In the genomic region with DNA sequence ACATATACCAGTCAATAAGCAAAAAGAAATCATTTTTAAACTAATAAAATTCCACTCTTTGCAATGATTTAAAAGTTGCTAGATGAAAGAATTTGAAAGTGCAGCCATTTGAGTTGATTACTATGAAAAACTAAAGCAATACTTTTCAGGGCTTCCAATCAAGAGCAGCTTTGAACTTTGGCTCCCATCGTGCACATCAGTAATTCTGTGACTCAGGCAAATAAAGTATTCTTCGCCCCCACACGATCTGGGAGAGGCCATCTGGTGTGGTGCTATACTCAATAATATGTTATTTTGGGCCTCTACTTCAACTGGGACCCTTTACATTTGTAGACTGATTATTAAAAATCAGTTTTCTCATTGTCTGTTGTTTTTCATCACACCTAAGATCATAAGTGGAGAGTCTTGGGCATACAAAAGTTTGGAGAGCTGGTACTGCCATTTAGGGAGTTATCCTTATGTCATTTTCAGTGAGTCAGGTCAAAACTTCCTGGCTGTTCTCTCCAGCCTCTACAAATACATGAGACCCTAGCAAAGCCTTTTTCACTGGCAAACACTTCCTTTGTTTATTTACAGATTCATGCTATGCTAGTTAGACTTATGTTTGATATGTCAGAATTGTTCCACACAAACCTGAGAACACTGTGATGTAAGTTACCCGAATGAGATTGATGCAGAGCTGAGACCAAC, we compare ENCODE assay signal across 17 cellular contexts.
"Had no signal": no experiment of that assay in that cellular context is flagged by ENCODE, and none has a peak within 500 bp of the region (broad histone marks: within the 10 kb centered on the region; RNA-seq: fewer than 3 reads in every experiment).

No MANE protein-coding gene starts in this region.

- H3K4me3 ChIP-seq: tibial nerve had no signal

- H3K27ac ChIP-seq: tibial nerve, WERI-Rb-1 had no signal

- H3K9me3 Mint-ChIP-seq: activated CD4-positive, alpha-beta memory T cell treated with anti-CD3 and anti-CD28 coated beads, Interleukin-2, amount 10 ng/mL, durations not matched to agents 7 days and 5 days; activated T-helper 1 cell treated with anti-CD3 and anti-CD28 coated beads, Interleukin-12 subunit alpha, Interleukin-12 subunit beta, Interleukin-2, Interleukin-4 antibody, amounts not matched to agents 30 ng/mL and 10 ng/mL and 1 ng/mL, durations not matched to agents 14 hours and 24 hours and 36 hours; central memory CD8-positive, alpha-beta T cell; natural killer cell treated with Interleukin-12 subunit alpha and Interleukin-12 subunit beta and Interleukin-15 and Interleukin-18, amount 100 ng/mL, for 72 hours; stimulated activated memory B cell treated with anti-CD40 and anti-IgM and Interleukin-4, amounts not matched to agents 10 μg/mL and 1 μg/mL and 100 μg/mL, for 72 hours had no signal

- H3K27me3 ChIP-seq: tibial nerve had no signal

- H3K36me3 ChIP-seq: tibial nerve, WERI-Rb-1 had no signal

- ATAC-seq: activated CD4-positive, alpha-beta T cell treated with anti-CD3 and anti-CD28 coated beads for 36 hours; left lobe of liver; natural killer cell treated with Interleukin-12 subunit alpha and Interleukin-12 subunit beta and Interleukin-15 and Interleukin-18, amount 100 ng/mL, for 72 hours; right cardiac atrium; stimulated activated memory B cell treated with anti-CD40 and anti-IgM and Interleukin-4, amounts not matched to agents 10 μg/mL and 1 μg/mL and 100 μg/mL, for 72 hours had no signal

- H3K36me3 Mint-ChIP-seq: natural killer cell treated with Interleukin-12 subunit alpha and Interleukin-12 subunit beta and Interleukin-15 and Interleukin-18, amount 100 ng/mL, for 72 hours; stimulated activated memory B cell treated with anti-CD40 and anti-IgM and Interleukin-4, amounts not matched to agents 10 μg/mL and 1 μg/mL and 100 μg/mL, for 72 hours had no signal

- H3K4me3 Mint-ChIP-seq: activated CD4-positive, alpha-beta memory T cell treated with anti-CD3 and anti-CD28 coated beads, Interleukin-2, amount 10 ng/mL, durations not matched to agents 7 days and 5 days; activated CD4-positive, alpha-beta T cell treated with anti-CD3 and anti-CD28 coated beads for 36 hours; activated T-helper 1 cell treated with anti-CD3 and anti-CD28 coated beads, Interleukin-12 subunit alpha, Interleukin-12 subunit beta, Interleukin-2, Interleukin-4 antibody, amounts not matched to agents 30 ng/mL and 10 ng/mL and 1 ng/mL, durations not matched to agents 14 hours and 24 hours and 36 hours; central memory CD8-positive, alpha-beta T cell; natural killer cell treated with Interleukin-12 subunit alpha and Interleukin-12 subunit beta and Interleukin-15 and Interleukin-18, amount 100 ng/mL, for 72 hours; stimulated activated memory B cell treated with anti-CD40 and anti-IgM and Interleukin-4, amounts not matched to agents 10 μg/mL and 1 μg/mL and 100 μg/mL, for 72 hours had no signal

- DNase-seq: activated CD4-positive, alpha-beta memory T cell treated with anti-CD3 and anti-CD28 coated beads, Interleukin-2, amount 10 ng/mL, durations not matched to agents 7 days and 5 days; activated CD4-positive, alpha-beta T cell treated with anti-CD3 and anti-CD28 coated beads for 36 hours; activated CD8-positive, alpha-beta memory T cell treated with anti-CD3 and anti-CD28 coated beads, Interleukin-2, amount 50 U/mL, for 48 hours; activated naive CD4-positive, alpha-beta T cell treated with Interleukin-2 at 50 U/mL for 16 hours; cortex of kidney; effector memory CD4-positive, alpha-beta T cell; glutamatergic neuron; nucleus accumbens; right cardiac atrium; T-helper 1 cell; WERI-Rb-1 had no signal

- H3K27ac Mint-ChIP-seq: activated CD4-positive, alpha-beta memory T cell treated with anti-CD3 and anti-CD28 coated beads, Interleukin-2, amount 10 ng/mL, durations not matched to agents 7 days and 5 days; activated CD4-positive, alpha-beta T cell treated with anti-CD3 and anti-CD28 coated beads for 36 hours; activated T-helper 1 cell treated with anti-CD3 and anti-CD28 coated beads, Interleukin-12 subunit alpha, Interleukin-12 subunit beta, Interleukin-2, Interleukin-4 antibody, amounts not matched to agents 30 ng/mL and 10 ng/mL and 1 ng/mL, durations not matched to agents 14 hours and 24 hours and 36 hours; natural killer cell treated with Interleukin-12 subunit alpha and Interleukin-12 subunit beta and Interleukin-15 and Interleukin-18, amount 100 ng/mL, for 72 hours; stimulated activated memory B cell treated with anti-CD40 and anti-IgM and Interleukin-4, amounts not matched to agents 10 μg/mL and 1 μg/mL and 100 μg/mL, for 72 hours had no signal

- H3K9me3 ChIP-seq: tibial nerve had no signal

- H3K4me1 Mint-ChIP-seq: activated CD4-positive, alpha-beta T cell treated with anti-CD3 and anti-CD28 coated beads for 36 hours; central memory CD8-positive, alpha-beta T cell had no signal
